ENCODE assay signal across 8 cellular contexts in the genomic region with DNA sequence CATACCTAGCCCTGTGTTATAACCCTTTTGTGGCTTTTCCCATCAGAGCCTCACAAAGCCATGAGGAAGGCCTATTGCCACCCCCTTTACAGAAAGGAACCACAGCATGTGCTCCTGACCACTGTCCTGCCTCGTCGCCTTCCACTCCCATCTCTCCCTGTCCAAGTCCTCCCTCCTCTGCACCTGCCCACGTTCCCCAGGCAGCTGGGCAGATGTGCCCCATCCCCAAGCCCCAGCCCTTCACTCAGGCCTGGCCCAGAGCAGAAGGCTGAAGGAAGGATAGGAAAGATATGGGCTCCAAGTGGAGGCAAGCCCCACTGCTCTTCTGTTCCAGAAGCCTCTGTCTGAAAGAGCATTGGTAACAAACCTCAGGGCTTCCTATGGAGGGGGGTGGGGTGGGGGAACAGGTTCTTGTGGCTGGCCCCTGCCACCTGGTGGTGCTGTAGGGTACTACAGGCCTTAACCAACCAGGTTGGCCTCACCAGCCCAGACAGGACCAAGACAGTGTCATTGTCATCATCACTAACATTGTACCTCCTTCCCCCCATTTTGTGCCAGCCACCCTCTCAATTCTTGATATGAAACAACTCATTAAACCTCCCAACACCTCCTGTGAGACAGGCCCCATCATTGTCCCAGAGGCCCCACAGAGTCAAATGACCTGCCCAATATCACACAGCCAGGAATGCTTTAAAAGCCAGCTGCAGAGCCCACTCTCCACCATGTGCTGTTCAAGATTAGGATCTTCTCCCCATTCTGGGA.
DNase-seq lines count a peak whose midpoint lies in the region; ATAC-seq and TF ChIP-seq lines count a peak whose summit lies in the region.

No MANE protein-coding gene starts in this region.

- H3K36me3 ChIP-seq in WERI-Rb-1 (peaks cover 34% of the 10 kb centered on the region), brain microvascular endothelial cell (replicated peaks) (no peaks in the 10 kb centered on the region)

- peak; percentile 76 for ATAC-seq in GM19023 (IDR thresholded peaks at IDR 0.05; ENCODE audit: unreplicated experiment)
- ATAC-seq in HG03354 (IDR thresholded peaks at IDR 0.05; ENCODE audit: poor library complexity, severe bottlenecking, unreplicated experiment), result no peak

- no peak overlapping the region for H3K27ac ChIP-seq in WERI-Rb-1
- H3K27ac ChIP-seq in brain microvascular endothelial cell, result no peak overlapping the region

- H3K4me3 ChIP-seq in WERI-Rb-1 (ENCODE audit: low read depth, low read length) (no peak overlapping the region), brain microvascular endothelial cell (ENCODE audit: low read depth, low read length) (no peak overlapping the region)

- in situ Hi-C loops in brain microvascular endothelial cell (cut with HindIII; ENCODE audit: low pct_ligation_motif_present, low sequenced_read_pairs), result no loop called here

- H3K27me3 ChIP-seq in WERI-Rb-1 (ENCODE audit: insufficient read depth, low read depth, severe bottlenecking) (no peaks in the 10 kb centered on the region), brain microvascular endothelial cell (replicated peaks) (no peaks in the 10 kb centered on the region)

- DNase-seq in AG08395 (ENCODE audit: low spot score) (peak; percentile 93), NCI-H1092 treated with DMSO at 0.1 percent for 48 hours (lab: John Stamatoyannopoulos, UW) (peak; percentile 21), WERI-Rb-1 (peak; percentile 88), brain microvascular endothelial cell (peak; percentile 81), iPS-NIHi11 (ENCODE audit: low spot score) (peak; percentile 95)
- DNase-seq in stimulated activated CD4-positive, alpha-beta T cell treated with anti-CD3 and anti-CD28 coated beads, Interleukin-12 subunit alpha, Interleukin-12 subunit beta, amount 100 ng/mL, for 4 hours, result peak; percentile 83

- H3K9me3 ChIP-seq in WERI-Rb-1 (ENCODE audit: severe bottlenecking), result no peaks in the 10 kb centered on the region

- TF ChIP-seq CTCF in WERI-Rb-1 (IDR thresholded peaks at IDR 0.05; ENCODE audit: low read depth, low read length), result peak; percentile 91
- peak; percentile 97 for TF ChIP-seq CTCF in brain microvascular endothelial cell (IDR thresholded peaks at IDR 0.05; ENCODE audit: low read depth, low read length, missing control alignments)

Comparison
In these comparisons a context has a peak if more than half of its experiments do, and no peak if none do; other contexts are left out.
1. DNase-seq: peak in every context shown above with its lines; median percentile 95 in iPS-NIHi11; 93 in AG08395; 88 in WERI-Rb-1; 83 in stimulated activated CD4-positive, alpha-beta T cell treated with anti-CD3 and anti-CD28 coated beads, Interleukin-12 subunit alpha, Interleukin-12 subunit beta, amount 100 ng/mL, for 4 hours; 81 in brain microvascular endothelial cell; 21 in NCI-H1092 treated with DMSO at 0.1 percent for 48 hours.